21 cellular contexts compared by ENCODE assay signal in the genomic region with DNA sequence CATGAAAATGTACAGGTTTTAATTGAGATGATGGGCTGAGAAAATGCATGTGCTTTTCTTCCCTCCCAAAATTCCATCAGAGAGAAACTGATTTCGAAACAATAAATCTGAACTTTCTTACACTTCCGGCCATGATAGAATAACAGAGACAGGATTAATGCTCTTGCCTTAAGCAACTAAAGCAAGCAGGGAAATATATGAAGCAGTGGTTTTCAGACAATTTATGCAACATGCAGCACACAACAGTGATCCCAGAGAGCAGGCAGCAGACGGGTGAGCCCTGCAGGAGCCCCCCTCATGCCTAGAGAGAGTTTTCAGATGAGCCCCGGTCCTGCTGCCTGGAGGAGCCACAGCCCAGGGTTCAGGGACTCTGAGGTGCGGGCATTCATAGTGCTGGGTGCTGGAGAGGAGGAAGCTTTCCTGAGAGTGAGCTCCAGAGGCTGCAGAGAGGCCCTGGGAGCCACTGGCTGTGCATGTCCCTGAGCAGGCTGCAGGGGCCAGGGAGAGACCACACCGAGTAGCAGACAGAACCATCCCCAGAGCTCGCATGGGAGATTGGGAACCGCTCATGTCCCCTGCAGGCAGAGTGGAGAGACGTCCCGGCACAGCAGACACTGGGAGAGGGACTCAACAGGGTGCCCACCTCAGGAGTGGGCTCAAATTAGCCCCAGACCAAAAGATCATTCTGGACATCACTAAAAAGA.
"Had no signal": no experiment of that assay in that cellular context is flagged by ENCODE, and none has a peak within 500 bp of the region (broad histone marks: within the 10 kb centered on the region; RNA-seq: fewer than 3 reads in every experiment).

No MANE protein-coding gene starts in this region.

- H3K9me3 ChIP-seq: colonic mucosa, neutrophil had no signal

- H3K4me3 ChIP-seq: body of pancreas, colonic mucosa, left lung, transverse colon had no signal

- H3K36me3 Mint-ChIP-seq: activated naive CD8-positive, alpha-beta T cell treated with anti-CD3 and anti-CD28 coated beads, Interleukin-2, amount 10 ng/mL, durations not matched to agents 7 days and 5 days; memory B cell; T-cell had no signal

- H3K4me1 Mint-ChIP-seq: activated CD4-positive, alpha-beta T cell treated with anti-CD3 and anti-CD28 coated beads, Interleukin-2, amount 10 ng/mL, durations not matched to agents 24 days and 14 days; activated naive CD8-positive, alpha-beta T cell treated with anti-CD3 and anti-CD28 coated beads, Interleukin-2, amount 10 ng/mL, durations not matched to agents 7 days and 5 days; activated T-helper 17 cell treated with anti-CD3 and anti-CD28 coated beads, Interleukin-2, amount 50 U/mL, for 72 hours; memory B cell; T-cell had no signal

- H3K27ac Mint-ChIP-seq: activated CD4-positive, alpha-beta T cell treated with anti-CD3 and anti-CD28 coated beads, Interleukin-2, amount 10 ng/mL, durations not matched to agents 24 days and 14 days; activated CD8-positive, alpha-beta T cell treated with anti-CD3 and anti-CD28 coated beads for 36 hours; activated naive CD8-positive, alpha-beta T cell treated with anti-CD3 and anti-CD28 coated beads, Interleukin-2, amount 10 ng/mL, durations not matched to agents 7 days and 5 days; activated T-helper 17 cell treated with anti-CD3 and anti-CD28 coated beads, Interleukin-2, amount 50 U/mL, for 72 hours; memory B cell; stimulated activated naive CD8-positive, alpha-beta T cell treated with anti-CD3 and anti-CD28 coated beads, Interleukin-15, Interleukin-2, amounts not matched to agents 100 ng/mL and 50 ng/mL, for 24 hours; T-cell had no signal

- H3K27me3 ChIP-seq: body of pancreas, colonic mucosa had no signal

- ATAC-seq: activated CD8-positive, alpha-beta T cell treated with anti-CD3 and anti-CD28 coated beads for 36 hours; activated T-helper 17 cell treated with anti-CD3 and anti-CD28 coated beads, Interleukin-2, amount 50 U/mL, for 72 hours; body of pancreas; left lung; T-cell had no signal

- H3K4me3 Mint-ChIP-seq: activated CD4-positive, alpha-beta T cell treated with anti-CD3 and anti-CD28 coated beads, Interleukin-2, amount 10 ng/mL, durations not matched to agents 24 days and 14 days; activated CD8-positive, alpha-beta T cell treated with anti-CD3 and anti-CD28 coated beads for 36 hours; activated naive CD8-positive, alpha-beta T cell treated with anti-CD3 and anti-CD28 coated beads, Interleukin-2, amount 10 ng/mL, durations not matched to agents 7 days and 5 days; activated T-helper 17 cell treated with anti-CD3 and anti-CD28 coated beads, Interleukin-2, amount 50 U/mL, for 72 hours; memory B cell; stimulated activated naive CD8-positive, alpha-beta T cell treated with anti-CD3 and anti-CD28 coated beads, Interleukin-15, Interleukin-2, amounts not matched to agents 100 ng/mL and 50 ng/mL, for 24 hours; T-cell had no signal

- H3K79me2 ChIP-seq: parathyroid adenoma had no signal

- H3K4me1 ChIP-seq: colonic mucosa, left lung, parathyroid adenoma, transverse colon had no signal

- H2AFZ ChIP-seq: parathyroid adenoma had no signal

- H3K36me3 ChIP-seq: colonic mucosa, left lung, neutrophil, transverse colon had no signal

- H3K27ac ChIP-seq: body of pancreas, colonic mucosa, left lung, neutrophil, parathyroid adenoma, transverse colon had no signal

- H3K9me3 Mint-ChIP-seq: activated CD4-positive, alpha-beta T cell treated with anti-CD3 and anti-CD28 coated beads, Interleukin-2, amount 10 ng/mL, durations not matched to agents 24 days and 14 days had no signal

- H3K9ac ChIP-seq: parathyroid adenoma had no signal

- H3K27me3 Mint-ChIP-seq: activated CD4-positive, alpha-beta T cell treated with anti-CD3 and anti-CD28 coated beads, Interleukin-2, amount 10 ng/mL, durations not matched to agents 24 days and 14 days had no signal

- DNase-seq: activated CD4-positive, alpha-beta T cell treated with anti-CD3 and anti-CD28 coated beads, Interleukin-2, amount 10 ng/mL, durations not matched to agents 24 days and 14 days; activated CD4-positive, CD25-positive, alpha-beta regulatory T cell; activated CD8-positive, alpha-beta T cell treated with anti-CD3 and anti-CD28 coated beads for 36 hours; activated naive CD4-positive, alpha-beta T cell treated with Interleukin-2 at 50 U/mL for 16 hours; activated naive CD8-positive, alpha-beta T cell treated with anti-CD3 and anti-CD28 coated beads, Interleukin-2, amount 10 ng/mL, durations not matched to agents 7 days and 5 days; activated T-cell treated with anti-CD3 and anti-CD28 coated beads, Interleukin-2, amount 50 U/mL, for 1 hour; amygdala; caudate nucleus; colonic mucosa; erythroblast; foreskin melanocyte; stimulated activated CD4-positive, alpha-beta T cell treated with anti-CD3 and anti-CD28 coated beads, Interleukin-2, amount 100 ng/mL, for 24 hours; T-cell; transverse colon had no signal
